In genomic region chr7:12389089-12389700, GRCh38 we compare ENCODE assay signal across 8 cellular contexts. TPM values are rescaled to one million over a fixed set of nuclear protein-coding genes. Genes with fewer than 3 reads are reported as not detected.
DNase-seq lines count a peak whose midpoint lies in the region; ATAC-seq and TF ChIP-seq lines count a peak whose summit lies in the region.

No MANE protein-coding gene starts in this region.

- H3K4me1 ChIP-seq in cardiac muscle cell (ENCODE audit: low read depth): peaks cover 47% of the 10 kb centered on the region
- no peaks in the 10 kb centered on the region for H3K4me1 ChIP-seq in right cardiac atrium (ENCODE audit: control insufficient read depth, insufficient read depth, low read length)

- no peak overlapping the region for H3K27ac Mint-ChIP-seq in activated naive CD4-positive, alpha-beta T cell treated with anti-CD3 and anti-CD28 coated beads, Interleukin-2, amount 10 ng/mL, durations not matched to agents 7 days and 5 days

- H3K4me1 Mint-ChIP-seq in activated naive CD4-positive, alpha-beta T cell treated with anti-CD3 and anti-CD28 coated beads, Interleukin-2, amount 10 ng/mL, durations not matched to agents 7 days and 5 days: no peaks in the 10 kb centered on the region

- H3K4me3 Mint-ChIP-seq in activated naive CD4-positive, alpha-beta T cell treated with anti-CD3 and anti-CD28 coated beads, Interleukin-2, amount 10 ng/mL, durations not matched to agents 7 days and 5 days: no peak overlapping the region

- DNase-seq in cardiac muscle cell (ENCODE audit: low read depth in 1 of 2, low spot score in 1 of 2) (peak; percentile 72 to 75), cardiac septum (ENCODE audit: low spot score) (no peak), HS-5 (ENCODE audit: low read depth) (peak; percentile 67), NCI-H82 treated with DMSO at 0.1 percent for 48 hours (lab: John Stamatoyannopoulos, UW; ENCODE audit: unreplicated experiment) (peak; percentile 9), right cardiac atrium (no peak)
- peak; percentile 62 for DNase-seq in activated naive CD4-positive, alpha-beta T cell treated with anti-CD3 and anti-CD28 coated beads, Interleukin-2, amount 10 ng/mL, durations not matched to agents 7 days and 5 days
- peak; percentile 20 to 39 for DNase-seq in stimulated activated CD4-positive, alpha-beta T cell treated with anti-CD3 and anti-CD28 coated beads, Interleukin-2, amount 100 ng/mL, for 24 hours

- peak; percentile 88 for TF ChIP-seq CTCF in cardiac muscle cell (IDR thresholded peaks at IDR 0.05; ENCODE audit: low read depth, low read length)

- CTCF ChIA-PET in activated naive CD4-positive, alpha-beta T cell treated with anti-CD3 and anti-CD28 coated beads, Interleukin-2, amount 10 ng/mL, durations not matched to agents 7 days and 5 days (lab: Charles Lee): interaction anchor here (1.0 to 2.1 kb wide), 7 partner anchors 10 to 319 kb away, joined by 3 to 9 read pairs (median 4); partner anchors contain the start of gene VWDE

- no peaks in the 10 kb centered on the region for H3K9me3 Mint-ChIP-seq in activated naive CD4-positive, alpha-beta T cell treated with anti-CD3 and anti-CD28 coated beads, Interleukin-2, amount 10 ng/mL, durations not matched to agents 7 days and 5 days

- WGBS in right cardiac atrium: 71% methylated on average over 1 of the region's 1 CpG

- H3K36me3 ChIP-seq in cardiac muscle cell: peaks cover 19% of the 10 kb centered on the region

- intact Hi-C loops in cardiac septum (cut with DNase I) (no loop called here), right cardiac atrium (cut with DNase I) (no loop called here)

- H3K4me3 ChIP-seq in cardiac muscle cell: no peak overlapping the region
- H3K4me3 ChIP-seq in right cardiac atrium (ENCODE audit: low read length): no peak overlapping the region

- H3K27ac ChIP-seq in cardiac muscle cell (peak overlapping the region; percentile 92), right cardiac atrium (ENCODE audit: low read length) (no peak overlapping the region)

- no peaks in the 10 kb centered on the region for H3K27me3 Mint-ChIP-seq in activated naive CD4-positive, alpha-beta T cell treated with anti-CD3 and anti-CD28 coated beads, Interleukin-2, amount 10 ng/mL, durations not matched to agents 7 days and 5 days

- no peaks in the 10 kb centered on the region for H3K36me3 Mint-ChIP-seq in activated naive CD4-positive, alpha-beta T cell treated with anti-CD3 and anti-CD28 coated beads, Interleukin-2, amount 10 ng/mL, durations not matched to agents 7 days and 5 days

- ATAC-seq in GM21717 (IDR thresholded peaks at IDR 0.05; ENCODE audit: unreplicated experiment): peak; percentile 98
- ATAC-seq in right cardiac atrium: peak; percentile 47 to 52

- no peaks in the 10 kb centered on the region for H3K27me3 ChIP-seq in cardiac muscle cell
- no peaks in the 10 kb centered on the region for H3K27me3 ChIP-seq in right cardiac atrium (ENCODE audit: control insufficient read depth, insufficient read depth)

- no peaks in the 10 kb centered on the region for H3K9me3 ChIP-seq in cardiac muscle cell (ENCODE audit: low read depth)
- H3K9me3 ChIP-seq in right cardiac atrium (ENCODE audit: control insufficient read depth, low read length): no peaks in the 10 kb centered on the region

RNA-seq across cellular contexts. Expression of gene VWDE, which starts 14.5 kb away (rescaled TPM):
- total RNA-seq in cardiac muscle cell (46.3 and 95.8 TPM in 2 replicates), cardiac septum (0.38 TPM), right cardiac atrium (10 to 100 TPM in 3 of 4 donors, 1 to 10 TPM in 1; 9.3 to 18.4 (median 11.7) TPM)
- polyA plus RNA-seq in cardiac muscle cell (51.5 and 104 TPM in 2 replicates), right cardiac atrium (6.1 TPM)

Comparison
In these comparisons a context has a peak if more than half of its experiments do, and no peak if none do; other contexts are left out.
1. DNase-seq: peak in cardiac muscle cell (2 of 2), HS-5 (single experiment), NCI-H82 treated with DMSO at 0.1 percent for 48 hours (single experiment), activated naive CD4-positive, alpha-beta T cell treated with anti-CD3 and anti-CD28 coated beads, Interleukin-2, amount 10 ng/mL, durations not matched to agents 7 days and 5 days (single experiment) and stimulated activated CD4-positive, alpha-beta T cell treated with anti-CD3 and anti-CD28 coated beads, Interleukin-2, amount 100 ng/mL, for 24 hours (2 of 2); none in cardiac septum (single experiment) and right cardiac atrium (0 of 3).